8 cellular contexts compared by ENCODE assay signal in the genomic region with DNA sequence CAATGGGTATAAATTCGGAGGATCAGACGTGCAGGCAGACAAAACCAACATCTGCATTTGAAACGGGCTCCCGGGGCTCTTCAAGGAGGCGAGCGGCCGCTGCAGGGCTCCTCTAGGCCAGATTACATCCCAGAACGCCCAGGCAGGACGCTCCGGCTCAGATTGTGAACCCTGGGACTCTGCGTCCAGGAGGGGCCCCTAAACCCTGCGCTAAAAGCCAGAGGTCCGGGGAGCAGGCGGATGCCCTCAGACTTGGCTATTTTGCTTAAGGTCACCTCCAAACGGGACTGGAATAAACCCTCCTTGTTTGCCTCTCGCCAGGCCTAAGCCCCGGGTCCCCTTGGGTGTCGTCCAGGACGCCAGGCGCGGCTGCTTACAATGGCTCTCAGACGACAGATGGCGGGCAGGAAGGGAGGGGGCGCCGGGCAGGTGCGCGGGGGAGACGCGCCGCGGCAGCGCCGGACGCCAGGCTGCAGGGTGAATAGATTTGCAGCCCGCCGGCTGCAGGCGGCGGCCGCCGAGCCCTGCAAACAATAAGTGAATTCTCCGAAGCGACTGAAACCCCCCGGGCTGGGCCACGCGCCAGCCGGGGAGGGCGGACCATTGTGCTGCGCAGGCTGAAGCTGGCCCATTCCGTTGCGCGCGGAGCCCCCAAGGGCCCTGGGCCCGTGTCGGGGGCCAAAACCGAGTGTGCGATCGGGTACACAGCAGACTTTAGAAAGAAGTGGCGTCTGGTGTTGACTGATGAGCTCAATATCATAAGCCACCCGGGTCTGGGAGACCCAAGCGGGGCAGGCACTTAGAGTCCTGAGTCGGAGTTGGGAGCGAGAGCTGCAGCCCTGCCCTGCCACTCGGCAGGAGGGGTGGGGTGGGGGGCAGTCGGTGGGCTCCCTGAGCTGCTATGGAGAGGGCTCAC. TPM values are rescaled to one million over a fixed set of nuclear protein-coding genes. Genes with fewer than 3 reads are reported as not detected.
DNase-seq lines count a peak whose midpoint lies in the region; TF ChIP-seq lines count a peak whose summit lies in the region.

No MANE protein-coding gene starts in this region.

- no peak for TF ChIP-seq RAD21 in liver (IDR thresholded peaks at IDR 0.05)

- peak overlapping the region; percentile 13 for H3K4me3 ChIP-seq in AG09309 (ENCODE audit: control insufficient read depth, low read depth, low read length)
- H3K4me3 ChIP-seq in colonic mucosa: peak overlapping the region; percentile 12
- peak overlapping the region; percentile 0 to 44 (median 37) for H3K4me3 ChIP-seq in liver (ENCODE audit: low read depth in 1 of 3, low read length in 3 of 3)
- H3K4me3 ChIP-seq in tibial artery: peak overlapping the region; percentile 52 to 61

- WGBS in liver: 9% methylated on average over 64 of the region's 64 CpGs

- no peaks in the 10 kb centered on the region for H3K9me3 ChIP-seq in colonic mucosa
- peaks cover 3 to 14% (median 6%) of the 10 kb centered on the region in 4 donors for H3K9me3 ChIP-seq in liver (ENCODE audit: control insufficient read depth in 4 of 4, low read length in 3 of 4)
- H3K9me3 ChIP-seq in tibial artery: peaks cover 0 to 3% (median 0%) of the 10 kb centered on the region in 3 donors

- H3K9ac ChIP-seq in colonic mucosa (ENCODE audit: low read depth in 2 of 2, low read length in 2 of 2): no peak overlapping the region
- H3K9ac ChIP-seq in liver (ENCODE audit: low read depth in 1 of 2, low read length in 2 of 2): no peak overlapping the region

- H3K36me3 ChIP-seq in colonic mucosa (no peaks in the 10 kb centered on the region), liver (ENCODE audit: control insufficient read depth in 4 of 4, insufficient read depth in 3 of 4, low read depth in 1 of 4, low read length in 3 of 4) (no peaks in the 10 kb centered on the region), tibial artery (no peaks in the 10 kb centered on the region)

- intact Hi-C loops in colonic mucosa (cut with DNase I) (no loop called here), tibial artery (cut with DNase I; ENCODE audit: low total_unique reads) (no loop called here)

- no peak for TF ChIP-seq CTCF in AG09309 (IDR thresholded peaks at IDR 0.05; ENCODE audit: control insufficient read depth, insufficient read depth, low read depth, low read length, missing control alignments)
- TF ChIP-seq CTCF in colonic mucosa (IDR thresholded peaks at IDR 0.05): no peak
- TF ChIP-seq CTCF in liver (IDR thresholded peaks at IDR 0.05; ENCODE audit: low read depth, low read length, missing input control): no peak
- TF ChIP-seq CTCF in tibial artery (IDR thresholded peaks at IDR 0.05): no peak

- no peaks in the 10 kb centered on the region for H3K4me1 ChIP-seq in colonic mucosa
- peaks cover 4 to 10% (median 6%) of the 10 kb centered on the region in 4 donors for H3K4me1 ChIP-seq in liver (ENCODE audit: control insufficient read depth in 4 of 4, insufficient read depth in 4 of 4, low read length in 3 of 4)
- H3K4me1 ChIP-seq in tibial artery: peaks cover 0 to 18% (median 14%) of the 10 kb centered on the region in 4 donors

- no peak overlapping the region for H3K27ac ChIP-seq in colonic mucosa
- no peak overlapping the region for H3K27ac ChIP-seq in liver (ENCODE audit: low read depth in 1 of 2, low read length in 2 of 2)
- peak overlapping the region; percentile 15 to 41 for H3K27ac ChIP-seq in tibial artery

- peaks cover 6% of the 10 kb centered on the region for H3K27me3 ChIP-seq in colonic mucosa
- peaks cover 0 to 3% (median 1%) of the 10 kb centered on the region in 4 donors for H3K27me3 ChIP-seq in liver (ENCODE audit: control insufficient read depth in 4 of 4, insufficient read depth in 4 of 4, low read length in 3 of 4)
- no peaks in the 10 kb centered on the region for H3K27me3 ChIP-seq in tibial artery

- no peak for DNase-seq in AG09309 (ENCODE audit: low read depth)
- DNase-seq in NCI-H2107 (lab: John Stamatoyannopoulos, UW): peak; percentile 64
- peak; percentile 59 for DNase-seq in colonic mucosa
- DNase-seq in tibial artery: no peak
- no peak for DNase-seq in activated effector memory CD4-positive, alpha-beta T cell treated with Interleukin-2 at 50 U/mL for 16 hours
- no peak for DNase-seq in activated gamma-delta T cell (lab: John Stamatoyannopoulos, UW)
- DNase-seq in germinal center (ENCODE audit: low spot score): no peak

TF ChIP-seq in liver, 16 proteins besides CTCF, POLR2A, EP300 and RAD21:
- TF ChIP-seq FOXA2 (IDR thresholded peaks at IDR 0.05) (no peak), EGR1 (IDR thresholded peaks at IDR 0.05; ENCODE audit: low read depth in 2 of 2) (no peak), FOXA1 (IDR thresholded peaks at IDR 0.05) (no peak), HNF4G (IDR thresholded peaks at IDR 0.05) (no peak)
- TF ChIP-seq, protein P1, sequence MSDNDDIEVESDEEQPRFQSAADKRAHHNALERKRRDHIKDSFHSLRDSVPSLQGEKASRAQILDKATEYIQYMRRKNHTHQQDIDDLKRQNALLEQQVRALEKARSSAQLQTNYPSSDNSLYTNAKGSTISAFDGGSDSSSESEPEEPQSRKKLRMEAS (IDR thresholded peaks at IDR 0.05): no peak
- TF ChIP-seq, protein P2, sequence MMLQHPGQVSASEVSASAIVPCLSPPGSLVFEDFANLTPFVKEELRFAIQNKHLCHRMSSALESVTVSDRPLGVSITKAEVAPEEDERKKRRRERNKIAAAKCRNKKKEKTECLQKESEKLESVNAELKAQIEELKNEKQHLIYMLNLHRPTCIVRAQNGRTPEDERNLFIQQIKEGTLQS (IDR thresholded peaks at IDR 0.05): no peak

RNA-seq across cellular contexts. Expression of a gene that starts 32.3 kb away (rescaled TPM):
- total RNA-seq in colonic mucosa: 10 to 100 TPM; 17.8 to 19.9 TPM
- total RNA-seq in liver: 10 to 100 TPM in 1 of 2 donors, 1 to 10 TPM in 1; 5.0 to 16.7 TPM
- 10 to 100 TPM in 1 of 2 donors, 1 to 10 TPM in 1; 4.2 to 13.8 TPM for polyA plus RNA-seq in liver

Comparison
In these comparisons a context has a peak if more than half of its experiments do, and no peak if none do; other contexts are left out.
1. DNase-seq: peak in NCI-H2107 (single experiment) and colonic mucosa (single experiment); none in AG09309 (single experiment), tibial artery (0 of 2), activated effector memory CD4-positive, alpha-beta T cell treated with Interleukin-2 at 50 U/mL for 16 hours (single experiment), activated gamma-delta T cell (single experiment) and germinal center (single experiment).
2. H3K27ac ChIP-seq: peak in tibial artery (2 of 2); none in colonic mucosa (single experiment) and liver (0 of 2).
3. Peak in every context shown above with its lines, with median percentiles within 50 percentile points of each other: H3K4me3 ChIP-seq.